In the genomic region with DNA sequence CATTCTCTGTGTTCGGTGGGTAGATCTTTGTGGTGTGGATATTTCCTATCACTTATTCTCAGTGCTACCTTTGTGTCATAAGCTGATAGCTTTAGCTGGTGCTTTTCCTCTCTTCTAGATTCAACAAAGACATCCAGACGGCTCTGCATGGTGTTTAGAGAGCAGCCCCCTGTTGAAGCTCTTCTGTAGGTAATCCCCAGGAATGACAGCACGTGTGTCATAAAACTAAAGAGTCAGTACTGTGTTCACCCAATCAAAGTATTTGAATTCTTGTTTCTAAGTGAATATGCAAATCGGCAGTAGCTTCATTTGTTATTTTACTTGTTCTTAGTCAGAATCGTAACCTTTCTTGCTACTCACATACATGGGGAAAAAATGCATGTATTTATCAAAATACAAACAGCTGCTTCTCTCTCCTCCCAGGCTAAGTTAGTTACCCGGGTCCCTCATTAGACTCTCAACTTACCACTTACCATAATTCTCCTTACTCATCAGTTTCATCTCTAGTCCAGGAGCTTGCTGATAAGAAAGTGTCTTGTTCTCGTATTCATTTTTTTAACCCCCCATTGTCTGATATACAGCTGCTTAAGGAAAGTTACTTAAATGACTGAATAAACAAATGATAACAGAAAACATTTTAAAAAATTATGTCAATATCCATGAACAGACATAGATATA, we compare ENCODE assay signal across 20 cellular contexts.
A peak's percentile ranks its signal among the peaks of the same experiment; 100 is the strongest.
DNase-seq lines count a peak whose midpoint lies in the region; ATAC-seq and TF ChIP-seq lines count a peak whose summit lies in the region.
"Had no signal": no experiment of that assay in that cellular context is flagged by ENCODE, and none has a peak within 500 bp of the region (broad histone marks: within the 10 kb centered on the region; RNA-seq: fewer than 3 reads in every experiment).

No MANE protein-coding gene starts in this region.

- H3K4me1 ChIP-seq in Caco-2 (no peaks in the 10 kb centered on the region; the same call in 1 of the 2 replicates), gastroesophageal sphincter (no peaks in the 10 kb centered on the region)
- H3K4me1 ChIP-seq: SJCRH30 had no signal

- intact Hi-C loops in Caco-2 (cut with micrococcal nuclease; ENCODE audit: unreplicated experiment) = no loop called here

- H3K4me1 Mint-ChIP-seq in Caco-2 (ENCODE audit: low read depth, unreplicated experiment) = peaks cover 9% of the 10 kb centered on the region
- peaks cover 43% of the 10 kb centered on the region for H3K4me1 Mint-ChIP-seq in mesothelial cell of epicardium

- no TSS peak for BruUV-seq in Caco-2 (replicated peaks; lab: Mats Ljungman, UMichigan)

- H3K4me3 Mint-ChIP-seq in Caco-2 (ENCODE audit: unreplicated experiment) (no peak overlapping the region), mesothelial cell of epicardium (no peak overlapping the region)
- H3K4me3 Mint-ChIP-seq: CD8-positive, alpha-beta T cell had no signal

- 45 to 67% methylated on average over 6 to 7 of the region's 7 CpGs for WGBS in gastroesophageal sphincter (ENCODE audit: low coverage in 1 of 2), 2 donors

- no peak for TF ChIP-seq EP300 in gastroesophageal sphincter (IDR thresholded peaks at IDR 0.05)

- H3K27me3 Mint-ChIP-seq in Caco-2 (ENCODE audit: insufficient read depth, unreplicated experiment) (no peaks in the 10 kb centered on the region), mesothelial cell of epicardium (ENCODE audit: low read depth) (no peaks in the 10 kb centered on the region)

- CTCF ChIA-PET in Caco-2 (lab: Charles Lee) = no interaction called here

- H3K36me3 Mint-ChIP-seq in Caco-2 (ENCODE audit: insufficient read depth, unreplicated experiment) (no peaks in the 10 kb centered on the region), mesothelial cell of epicardium (no peaks in the 10 kb centered on the region)
- H3K36me3 Mint-ChIP-seq: CD8-positive, alpha-beta T cell had no signal

- H3K9me3 Mint-ChIP-seq in Caco-2 (ENCODE audit: unreplicated experiment) (no peaks in the 10 kb centered on the region), mesothelial cell of epicardium (no peaks in the 10 kb centered on the region)

- TF ChIP-seq CTCF in Caco-2 (IDR thresholded peaks at IDR 0.05; ENCODE audit: insufficient read depth in 1 of 2, low read depth in 1 of 2, low read length in 1 of 2, severe bottlenecking in 1 of 2, unreplicated experiment in 1 of 2) (no peak), WERI-Rb-1 (IDR thresholded peaks at IDR 0.05; ENCODE audit: low read depth, low read length) (no peak), mesothelial cell of epicardium (IDR thresholded peaks at IDR 0.05; ENCODE audit: unreplicated experiment) (no peak), gastroesophageal sphincter (IDR thresholded peaks at IDR 0.05) (no peak)

- H3K36me3 ChIP-seq in Caco-2 (ENCODE audit: control insufficient read depth, insufficient read depth, low read length) (no peaks in the 10 kb centered on the region), WERI-Rb-1 (no peaks in the 10 kb centered on the region), gastroesophageal sphincter (no peaks in the 10 kb centered on the region)
- H3K36me3 ChIP-seq: SJCRH30 had no signal

- peak overlapping the region; percentile 58 for H3K27ac Mint-ChIP-seq in Caco-2 (ENCODE audit: unreplicated experiment)
- H3K27ac Mint-ChIP-seq in mesothelial cell of epicardium = peak overlapping the region; percentile 75
- H3K27ac Mint-ChIP-seq: CD8-positive, alpha-beta T cell had no signal

- DNase-seq in Caco-2 = no peak
- peak; percentile 63 to 79 for DNase-seq in NCI-H524 (lab: John Stamatoyannopoulos, UW)
- DNase-seq in WERI-Rb-1 = peak; percentile 12
- DNase-seq in mesothelial cell of epicardium (ENCODE audit: low spot score in 2 of 2, unreplicated experiment in 2 of 2) = no peak
- no peak for DNase-seq in NCI-H748 treated with DMSO at 0.1 percent for 48 hours (lab: John Stamatoyannopoulos, UW)
- DNase-seq in NCI-H510A treated with DMSO at 0.1 percent for 48 hours (lab: John Stamatoyannopoulos, UW) = no peak
- no peak for DNase-seq in activated effector memory CD4-positive, alpha-beta T cell treated with anti-CD3 and anti-CD28 coated beads, Interleukin-2, amount 50 U/mL, for 16 hours
- DNase-seq: 8988T; CD8-positive, alpha-beta T cell; DND-41; GDM1; GM23248; NCI-H1436; NCI-H2029 treated with DMSO at 0.1 percent for 48 hours; NK-92 treated with Interleukin-12 subunit alpha and Interleukin-12 subunit beta, amount 100 ng/mL, for 24 hours had no signal

- H3K9me3 ChIP-seq in Caco-2 = no peaks in the 10 kb centered on the region
- no peaks in the 10 kb centered on the region for H3K9me3 ChIP-seq in WERI-Rb-1 (ENCODE audit: severe bottlenecking)
- no peaks in the 10 kb centered on the region for H3K9me3 ChIP-seq in gastroesophageal sphincter
- H3K9me3 ChIP-seq: SJCRH30 had no signal

- H3K27me3 ChIP-seq in Caco-2 (replicated peaks; ENCODE audit: control insufficient read depth, insufficient read depth, low read length) (no peaks in the 10 kb centered on the region), WERI-Rb-1 (ENCODE audit: insufficient read depth, low read depth, severe bottlenecking) (no peaks in the 10 kb centered on the region), gastroesophageal sphincter (no peaks in the 10 kb centered on the region)
- H3K27me3 ChIP-seq: SJCRH30 had no signal

- TF ChIP-seq POLR2A in gastroesophageal sphincter (IDR thresholded peaks at IDR 0.05) = no peak

- ATAC-seq in gastroesophageal sphincter = no peak
- ATAC-seq: CD8-positive, alpha-beta T cell; GM12878; HCT116; K562 had no signal

- no peak overlapping the region for H3K4me3 ChIP-seq in Caco-2 (ENCODE audit: low read depth, low read length)
- no peak overlapping the region for H3K4me3 ChIP-seq in WERI-Rb-1 (ENCODE audit: low read depth, low read length)
- no peak overlapping the region for H3K4me3 ChIP-seq in gastroesophageal sphincter
- H3K4me3 ChIP-seq: GM12878, GM23248, K562, SJCRH30 had no signal

- H3K27ac ChIP-seq in WERI-Rb-1 (no peak overlapping the region), gastroesophageal sphincter (no peak overlapping the region)
- H3K27ac ChIP-seq: GM23248, SJCRH30 had no signal

- POLR2A ChIA-PET in Caco-2 (lab: Charles Lee) = no interaction called here

Comparison
In these comparisons a context has a peak if more than half of its experiments do, and no peak if none do; other contexts are left out.
1. DNase-seq: peak in NCI-H524 (2 of 2) and WERI-Rb-1 (single experiment); none in Caco-2 (0 of 2), mesothelial cell of epicardium (0 of 2), NCI-H748 treated with DMSO at 0.1 percent for 48 hours (single experiment), NCI-H510A treated with DMSO at 0.1 percent for 48 hours (single experiment) and activated effector memory CD4-positive, alpha-beta T cell treated with anti-CD3 and anti-CD28 coated beads, Interleukin-2, amount 50 U/mL, for 16 hours (single experiment).